In genomic region chr7:47470567-47471357, GRCh38 we compare ENCODE assay signal across 2 cellular contexts.
TF ChIP-seq lines count a peak whose summit lies in the region.

No MANE protein-coding gene starts in this region.

TF ChIP-seq in H1, 55 proteins besides CTCF, POLR2A, EP300 and RAD21 (continued from another document and continues in another):
- no peak for TF ChIP-seq TBP (IDR thresholded peaks at IDR 0.05; ENCODE audit: low read depth, low read length)
- TF ChIP-seq CTBP2 (IDR thresholded peaks at IDR 0.05; ENCODE audit: borderline replicate concordance, insufficient read depth, insufficient read length, low read length) = no peak
- peak; percentile 20 for TF ChIP-seq ASH2L (IDR thresholded peaks at IDR 0.05; ENCODE audit: low read length)
- TF ChIP-seq TAF7 (optimal IDR thresholded peaks at IDR 0.05; ENCODE audit: borderline replicate concordance, low read depth, low read length) = no peak
- no peak for TF ChIP-seq PHF8 (conservative IDR thresholded peaks at IDR 0.05; ENCODE audit: low read depth, low read length)
- no peak for TF ChIP-seq CBX5 (IDR thresholded peaks at IDR 0.05; ENCODE audit: low read depth, low read length)
- TF ChIP-seq HDAC2 (IDR thresholded peaks at IDR 0.05; ENCODE audit: borderline replicate concordance in 1 of 2, low read depth in 2 of 2, low read length in 2 of 2) = peak; percentile 40 to 58; a peak in 2 of 4 replicates
- no peak for TF ChIP-seq GABPA (IDR thresholded peaks at IDR 0.05; ENCODE audit: borderline replicate concordance, insufficient read depth, low read length)
- no peak for TF ChIP-seq BRCA1 (IDR thresholded peaks at IDR 0.05; ENCODE audit: low read depth, low read length)
- TF ChIP-seq CHD7 (IDR thresholded peaks at IDR 0.05; ENCODE audit: insufficient replicate concordance, low read length) = no peak
- no peak for TF ChIP-seq SAP30 (IDR thresholded peaks at IDR 0.05; ENCODE audit: insufficient read depth, insufficient replicate concordance, low read length)
- no peak for TF ChIP-seq NRF1 (IDR thresholded peaks at IDR 0.05; ENCODE audit: low read depth, low read length)
- no peak for TF ChIP-seq ATF3 (IDR thresholded peaks at IDR 0.05; ENCODE audit: insufficient read depth, low read depth, low read length)
- peak in 1 of 2 experiments; percentile 34 for TF ChIP-seq BCL11A (IDR thresholded peaks at IDR 0.05; ENCODE audit: low read depth in 2 of 2, low read length in 2 of 2)
- TF ChIP-seq YY1 (IDR thresholded peaks at IDR 0.05; ENCODE audit: low read depth, low read length) = no peak
- TF ChIP-seq ZNF274 (IDR thresholded peaks at IDR 0.05; ENCODE audit: borderline replicate concordance, extremely low read depth, low read length) = no peak
- TF ChIP-seq CEBPB (IDR thresholded peaks at IDR 0.05; ENCODE audit: low read depth, low read length) = no peak
- TF ChIP-seq JUND (IDR thresholded peaks at IDR 0.05; ENCODE audit: low read length) = no peak
- TF ChIP-seq SP1 (IDR thresholded peaks at IDR 0.05; ENCODE audit: low read depth, low read length) = no peak
- TF ChIP-seq POLR2AphosphoS5 (IDR thresholded peaks at IDR 0.05; ENCODE audit: low read depth, low read length) = no peak
- TF ChIP-seq JUN (IDR thresholded peaks at IDR 0.05; ENCODE audit: low read depth, low read length) = no peak

TF ChIP-seq in HEK293T, 16 proteins besides CTCF, POLR2A, EP300 and RAD21 (continued from another document):
- TF ChIP-seq PKNOX1 (IDR thresholded peaks at IDR 0.05) (no peak), TARDBP (IDR thresholded peaks at IDR 0.05) (no peak), FOXM1 (IDR thresholded peaks at IDR 0.05; ENCODE audit: borderline replicate concordance) (no peak), SP1 (IDR thresholded peaks at IDR 0.05) (no peak), ZNF384 (IDR thresholded peaks at IDR 0.05) (no peak)
